Comparison of ENCODE assay signal across 9 cellular contexts in the genomic region with DNA sequence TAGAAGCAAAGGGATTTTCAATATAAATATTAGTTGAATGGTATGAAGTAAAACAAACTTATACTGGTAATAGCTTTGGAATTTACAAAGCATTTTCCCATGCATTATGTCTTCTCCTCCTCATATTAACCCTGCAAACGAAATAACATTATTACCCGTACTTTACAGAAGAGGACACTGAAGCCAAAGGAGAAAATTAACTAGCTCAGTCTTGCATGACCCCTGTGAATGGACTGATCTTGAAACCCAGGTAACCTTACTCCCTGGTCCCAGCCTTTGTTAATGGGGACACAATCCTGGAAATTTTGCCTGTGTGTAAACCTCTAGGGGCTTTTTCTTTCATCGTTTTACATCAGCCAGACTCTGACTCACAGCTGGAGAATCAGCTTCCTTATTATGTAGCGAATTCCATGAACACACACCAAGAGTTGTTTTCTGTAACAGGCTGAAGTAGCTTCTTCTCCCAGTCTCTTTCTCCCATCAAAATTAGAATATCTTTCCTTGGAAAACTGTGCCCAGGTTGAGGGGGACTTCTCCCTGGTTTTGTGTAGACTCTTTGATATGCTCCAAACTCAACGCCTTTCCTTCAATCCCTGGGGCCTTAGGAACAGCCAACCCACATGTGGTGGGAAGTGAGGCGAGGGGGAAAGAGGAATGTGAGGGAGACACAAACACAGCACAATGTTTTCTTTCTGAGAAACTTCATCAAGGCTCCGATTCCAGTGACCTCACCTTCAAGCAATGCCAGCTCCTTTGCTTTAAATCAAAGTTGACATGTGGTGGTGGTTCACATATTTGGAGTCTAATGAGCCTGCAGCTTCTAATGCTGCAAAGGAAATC.
DNase-seq lines count a peak whose midpoint lies in the region; ATAC-seq and TF ChIP-seq lines count a peak whose summit lies in the region.
"Had no signal": no experiment of that assay in that cellular context is flagged by ENCODE, and none has a peak within 500 bp of the region (broad histone marks: within the 10 kb centered on the region; RNA-seq: fewer than 3 reads in every experiment).

No MANE protein-coding gene starts in this region.

- H3K27ac ChIP-seq in uterus = peak overlapping the region; percentile 73 to 80

- H3K36me3 ChIP-seq in uterus = no peaks in the 10 kb centered on the region

- no peaks in the 10 kb centered on the region for H3K9me3 ChIP-seq in uterus

- no peak overlapping the region for H3K4me3 ChIP-seq in uterus

- TF ChIP-seq POLR2A in uterus (IDR thresholded peaks at IDR 0.05) = no peak

- intact Hi-C loops in uterus (cut with DNase I; ENCODE audit: low total_unique reads) = no loop called here

- no peak for TF ChIP-seq CTCF in uterus (IDR thresholded peaks at IDR 0.05)

- H3K4me1 ChIP-seq in uterus = no peaks in the 10 kb centered on the region

- peak; percentile 2 for DNase-seq in NCI-H748 (lab: John Stamatoyannopoulos, UW; ENCODE audit: unreplicated experiment)
- DNase-seq in NCI-H748 treated with DMSO at 0.1 percent for 48 hours (lab: John Stamatoyannopoulos, UW) = no peak
- DNase-seq in astrocyte of the hippocampus (ENCODE audit: low read depth, low spot score) = peak; percentile 98
- DNase-seq in iris pigment epithelial cell (ENCODE audit: low read depth) = peak; percentile 98
- DNase-seq in uterus = peak in 1 of 2 donors; percentile 21
- DNase-seq in anterior cingulate cortex (lab: John Stamatoyannopoulos, UW) = no peak
- no peak for DNase-seq in GM19238 (ENCODE audit: insufficient read length, low spot score)
- DNase-seq: 8988T had no signal

- no peak for ATAC-seq in GM18867 (IDR thresholded peaks at IDR 0.05; ENCODE audit: unreplicated experiment)

- no peaks in the 10 kb centered on the region for H3K27me3 ChIP-seq in uterus

Comparison
In these comparisons a context has a peak if more than half of its experiments do, and no peak if none do; other contexts are left out.
1. DNase-seq: peak in NCI-H748 (single experiment), astrocyte of the hippocampus (single experiment) and iris pigment epithelial cell (single experiment); none in NCI-H748 treated with DMSO at 0.1 percent for 48 hours (single experiment), anterior cingulate cortex (0 of 58) and GM19238 (single experiment).